ENCODE assay signal across 8 cellular contexts in the genomic region with DNA sequence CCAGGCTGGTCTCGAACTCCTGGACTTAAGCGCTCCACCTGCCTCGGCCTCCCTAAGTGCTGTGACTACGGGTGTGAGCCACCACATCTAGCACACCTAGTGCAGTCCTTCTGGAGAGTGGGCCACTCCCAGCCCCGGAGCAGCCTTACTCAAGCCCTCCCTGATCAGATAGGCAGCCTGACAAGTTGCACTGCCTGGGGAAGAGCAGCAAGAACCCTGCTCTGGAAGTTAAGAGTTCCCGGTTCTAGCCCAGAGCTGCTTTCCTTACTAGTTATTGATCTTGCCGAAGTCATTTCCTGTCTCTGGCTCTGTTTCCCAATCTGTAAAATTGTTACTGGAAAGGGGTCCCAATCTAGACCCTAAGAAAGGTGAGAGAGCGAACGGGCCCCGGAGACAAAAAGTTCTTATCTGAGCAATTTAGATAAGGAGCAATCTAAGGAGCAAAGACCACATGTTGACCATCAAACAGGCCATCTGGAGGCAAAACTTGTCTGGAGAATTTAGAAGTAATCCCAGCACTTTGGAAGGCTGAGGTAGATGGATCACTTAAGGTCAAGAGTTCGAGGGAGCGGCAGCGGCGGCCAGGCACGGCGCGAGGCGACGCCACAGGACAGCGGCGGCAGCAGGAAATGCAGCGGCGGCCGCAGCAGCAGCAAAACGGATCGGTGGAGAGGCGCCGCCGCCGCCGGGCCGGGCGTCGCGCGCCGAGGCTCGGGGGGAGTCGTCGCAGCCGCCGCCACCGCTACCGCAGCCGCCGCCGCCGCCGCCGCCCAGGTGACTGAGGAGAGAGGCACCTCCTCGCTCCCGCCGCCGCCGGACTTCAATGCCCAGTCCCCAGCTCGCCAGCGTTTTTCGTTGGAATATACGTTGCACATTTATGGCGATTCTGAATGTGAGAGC. TPM values are rescaled to one million over a fixed set of nuclear protein-coding genes. Genes with fewer than 3 reads are reported as not detected.
DNase-seq lines count a peak whose midpoint lies in the region; ATAC-seq and TF ChIP-seq lines count a peak whose summit lies in the region.

No MANE protein-coding gene starts in this region.

- peak overlapping the region; percentile 96 for H2AFZ ChIP-seq in neuronal stem cell (ENCODE audit: low read length)

- no peak overlapping the region for H4K91ac ChIP-seq in neuronal stem cell (ENCODE audit: low read depth, low read length, poor library complexity)

- no peaks in the 10 kb centered on the region for H3K36me3 Mint-ChIP-seq in CD14-positive monocyte

- H3K36me3 ChIP-seq in HEK293 (ENCODE audit: control insufficient read depth in 2 of 2, insufficient read depth in 1 of 2, low read length in 2 of 2): no peaks in the 10 kb centered on the region
- H3K36me3 ChIP-seq in Panc1 (ENCODE audit: control insufficient read depth, insufficient read depth, low read length): no peaks in the 10 kb centered on the region; the same call in 1 of the 2 replicates
- H3K36me3 ChIP-seq in neuronal stem cell (replicated peaks in 1 of 2; ENCODE audit: control insufficient read depth in 2 of 2, insufficient read depth in 2 of 2, low read length in 2 of 2): no peaks in the 10 kb centered on the region

- TF ChIP-seq CTCF in CD14-positive monocyte (IDR thresholded peaks at IDR 0.05) (peak; percentile 50), HEK293 (tag by site-specific recombination; IDR thresholded peaks at IDR 0.05) (peak; percentile 41; the same call in 1 of the 2 replicates), Panc1 (IDR thresholded peaks at IDR 0.05) (peak; percentile 49; the same call in 1 of the 2 replicates)

- intact Hi-C loops in CD14-positive monocyte (cut with micrococcal nuclease) (no loop called here), Panc1 (cut with micrococcal nuclease; ENCODE audit: unreplicated experiment) (no loop called here)

- no peak overlapping the region for H3K4ac ChIP-seq in neuronal stem cell (ENCODE audit: low read length)

- no peak overlapping the region for H2BK5ac ChIP-seq in neuronal stem cell (ENCODE audit: low read length)

- peak overlapping the region; percentile 69 for H3K4me2 ChIP-seq in neuronal stem cell (ENCODE audit: insufficient read depth, low read length, poor library complexity, severe bottlenecking)

- H3K4me3 ChIP-seq in HEK293 (ENCODE audit: low read depth, low read length): peak overlapping the region; percentile 37
- H3K4me3 ChIP-seq in Panc1 (ENCODE audit: low read depth in 2 of 2, low read length in 2 of 2): peak overlapping the region; percentile 34 to 51
- H3K4me3 ChIP-seq in neuronal stem cell (ENCODE audit: low read length in 2 of 2): peak overlapping the region; percentile 49 to 65

- peak overlapping the region; percentile 77 to 82 for H3K4me3 Mint-ChIP-seq in CD14-positive monocyte

- H2BK12ac ChIP-seq in neuronal stem cell (ENCODE audit: low read length): no peak overlapping the region

- peak overlapping the region in 5 of 7 donors; percentile 8 to 68 (median 30) for H3K27ac Mint-ChIP-seq in CD14-positive monocyte

- POLR2A ChIA-PET in HEK293 (lab: Yijun Ruan, JAX): interaction anchor here (0.6 to 1.9 kb wide), 4 partner anchors 11 to 256 kb away, joined by 3 to 7 read pairs (median 3); partner anchors contain the start of genes CAVIN1 and STAT5B
- POLR2A ChIA-PET in Panc1 (lab: Charles Lee): no interaction called here

- in situ Hi-C loops in Panc1 (cut with HindIII; ENCODE audit: low pct_unique_long_range_greater_than_20kb, low sequenced_read_pairs): no loop called here

- peak overlapping the region; percentile 70; the same call in 1 of the 2 replicates for H3K27ac ChIP-seq in HEK293 (ENCODE audit: extremely low read depth, low read depth, low read length)
- H3K27ac ChIP-seq in Panc1 (ENCODE audit: low read length): peak overlapping the region; percentile 90
- no peak overlapping the region for H3K27ac ChIP-seq in neuronal stem cell (replicated peaks; ENCODE audit: low read length)

- H2AK5ac ChIP-seq in neuronal stem cell (ENCODE audit: low read depth, low read length): no peak overlapping the region

- no peak overlapping the region for H2BK120ac ChIP-seq in neuronal stem cell (ENCODE audit: low read depth, low read length)

- WGBS in neuronal stem cell (ENCODE audit: extremely low coverage in 2 of 2, insufficient read length in 2 of 2, insufficient replicate concordance in 1 of 2), 2 donors: no CpG with 5 or more reads among the region's 60 CpGs

- H3K27me3 ChIP-seq in Panc1 (ENCODE audit: control insufficient read depth, insufficient read depth, low read length) (no peaks in the 10 kb centered on the region), neuronal stem cell (ENCODE audit: control insufficient read depth in 3 of 3, insufficient read depth in 3 of 3, low read depth in 1 of 3, low read length in 3 of 3) (peaks cover 0 to 2% (median 0%) of the 10 kb centered on the region in 3 experiments)

- peak overlapping the region; percentile 89 for H2BK15ac ChIP-seq in neuronal stem cell (ENCODE audit: low read length)

- CTCF ChIA-PET in HEK293 (lab: Yijun Ruan, JAX): interaction anchor here (0.6 to 3.4 kb wide), 9 partner anchors 12 to 311 kb away, joined by 3 to 22 read pairs (median 5); no protein-coding TSS in a partner anchor
- CTCF ChIA-PET in Panc1 (lab: Charles Lee): no interaction called here

- H3K9me3 Mint-ChIP-seq in CD14-positive monocyte: no peaks in the 10 kb centered on the region

- peak overlapping the region; percentile 65 for H3K18ac ChIP-seq in neuronal stem cell (ENCODE audit: low read length)

- H3K4me1 ChIP-seq in HEK293 (ENCODE audit: control insufficient read depth, insufficient read depth, low read length): peaks cover 22% of the 10 kb centered on the region
- H3K4me1 ChIP-seq in Panc1 (ENCODE audit: control insufficient read depth, insufficient read depth, low read length): peaks cover 37% of the 10 kb centered on the region
- peaks cover 9 to 17% of the 10 kb centered on the region in 2 donors for H3K4me1 ChIP-seq in neuronal stem cell (ENCODE audit: control insufficient read depth in 2 of 2, insufficient read depth in 1 of 2, low read depth in 1 of 2, low read length in 2 of 2)

- H3K9me3 ChIP-seq in HEK293 (ENCODE audit: control insufficient read depth, insufficient read depth, low read depth, low read length) (no peaks in the 10 kb centered on the region), Panc1 (ENCODE audit: control insufficient read depth, insufficient read depth, low read depth, low read length) (no peaks in the 10 kb centered on the region), neuronal stem cell (replicated peaks in 1 of 2; ENCODE audit: control insufficient read depth in 2 of 2, insufficient read depth in 1 of 2, low read depth in 1 of 2, low read length in 2 of 2) (no peaks in the 10 kb centered on the region)

- no TSS peak for BruUV-seq in Panc1 (replicated peaks; lab: Mats Ljungman, UMichigan)

- H4K8ac ChIP-seq in neuronal stem cell (ENCODE audit: low read depth, low read length): no peak overlapping the region

- H3K79me1 ChIP-seq in neuronal stem cell (ENCODE audit: low read depth, low read length): no peaks in the 10 kb centered on the region

- H3K27me3 Mint-ChIP-seq in CD14-positive monocyte (ENCODE audit: low read depth in 3 of 3): peaks cover 0 to 15% (median 0%) of the 10 kb centered on the region in 3 donors

- peaks cover 41% of the 10 kb centered on the region for H3K4me1 Mint-ChIP-seq in CD14-positive monocyte

- ATAC-seq in Panc1 (peak; percentile 48), HG03457 (IDR thresholded peaks at IDR 0.05; ENCODE audit: unreplicated experiment) (no peak)

- H3K9ac ChIP-seq in neuronal stem cell (ENCODE audit: low read depth, low read length, poor library complexity): peak overlapping the region; percentile 77

- DNase-seq in CD14-positive monocyte (ENCODE audit: low spot score) (no peak), Panc1 (ENCODE audit: low read depth, low spot score) (no peak), germinal center (ENCODE audit: low spot score) (peak; percentile 52), neuronal stem cell (ENCODE audit: low spot score) (no peak), dedifferentiated amniotic fluid mesenchymal stem cell (ENCODE audit: extremely low spot score) (no peak)
- peak; percentile 20 for DNase-seq in activated gamma-delta T cell treated with anti-CD3 and anti-CD28 coated beads, Interleukin-2, amount 50 U/mL, for 16 hours (ENCODE audit: low read depth)

- no peak overlapping the region for H3K14ac ChIP-seq in neuronal stem cell (ENCODE audit: low read length)

- H3K23ac ChIP-seq in neuronal stem cell (ENCODE audit: low read depth, low read length, poor library complexity): peak overlapping the region; percentile 43

TF ChIP-seq in HEK293, 187 proteins besides CTCF, POLR2A, EP300 and RAD21 (continues in another document):
- TF ChIP-seq ZSCAN30 (tag by site-specific recombination; IDR thresholded peaks at IDR 0.05): 0 out of 2 replicates have a peak, but pooled peaks have one; percentile 37
- peak; percentile 71; the same call in 1 of the 2 replicates for TF ChIP-seq ZNF561 (tag by site-specific recombination; IDR thresholded peaks at IDR 0.05; ENCODE audit: borderline replicate concordance)
- TF ChIP-seq ZBTB8A (tag by site-specific recombination; IDR thresholded peaks at IDR 0.05): peak; percentile 19; the same call in 1 of the 2 replicates
- TF ChIP-seq IKZF3 (tag by site-specific recombination; IDR thresholded peaks at IDR 0.05): peak; percentile 80
- peak; percentile 54 for TF ChIP-seq ZNF341 (tag by site-specific recombination; IDR thresholded peaks at IDR 0.05; ENCODE audit: low read depth)
- TF ChIP-seq ZNF335 (tag by site-specific recombination; conservative IDR thresholded peaks at IDR 0.05): peak; percentile 43

RNA-seq across cellular contexts. Expression of gene NAGLU, which starts 4.3 kb away (rescaled TPM):
- 10 to 100 TPM; 10.4 to 24.9 TPM for polyA plus RNA-seq in CD14-positive monocyte
- 33.5 TPM for total RNA-seq in Panc1 (2021; ENCODE audit: unreplicated experiment)
- polyA plus RNA-seq in Panc1 (2012; ENCODE audit: insufficient read length): 26.0 TPM
- 6.6 TPM for polyA plus RNA-seq in neuronal stem cell (2013, experiment 1 of 2)
- 6.4 TPM for polyA plus RNA-seq in neuronal stem cell (2013, experiment 2 of 2)

RNA-seq across cellular contexts. Expression of gene HSD17B1, which starts 21.0 kb away (rescaled TPM):
- polyA plus RNA-seq in CD14-positive monocyte: under 1 TPM; 0.19 to 0.27 TPM
- total RNA-seq in Panc1 (2021; ENCODE audit: unreplicated experiment): 5.4 TPM
- 11.6 TPM for polyA plus RNA-seq in Panc1 (2012; ENCODE audit: insufficient read length)
- polyA plus RNA-seq in neuronal stem cell (2013, experiment 1 of 2): 1.6 TPM
- 1.8 TPM for polyA plus RNA-seq in neuronal stem cell (2013, experiment 2 of 2)

RNA-seq across cellular contexts. Expression of gene COASY, which starts 30.2 kb away (rescaled TPM):
- 10 to 100 TPM; 52.6 to 57.9 TPM for polyA plus RNA-seq in CD14-positive monocyte
- total RNA-seq in Panc1 (2021; ENCODE audit: unreplicated experiment): 76.7 TPM
- 71.8 TPM for polyA plus RNA-seq in Panc1 (2012; ENCODE audit: insufficient read length)
- 74.9 TPM for polyA plus RNA-seq in neuronal stem cell (2013, experiment 1 of 2)
- 76.5 TPM for polyA plus RNA-seq in neuronal stem cell (2013, experiment 2 of 2)

RNA-seq across cellular contexts. Expression of gene MLX, which starts 35.2 kb away (rescaled TPM):
- polyA plus RNA-seq in CD14-positive monocyte: 10 to 100 TPM; 61.4 to 63.5 TPM
- total RNA-seq in Panc1 (2021; ENCODE audit: unreplicated experiment): 35.8 TPM
- polyA plus RNA-seq in Panc1 (2012; ENCODE audit: insufficient read length): 42.3 TPM
- 25.1 TPM for polyA plus RNA-seq in neuronal stem cell (2013, experiment 1 of 2)
- polyA plus RNA-seq in neuronal stem cell (2013, experiment 2 of 2): 25.5 TPM

RNA-seq across cellular contexts. Expression of gene PSMC3IP, which starts 45.8 kb away (rescaled TPM):
- polyA plus RNA-seq in CD14-positive monocyte: not detected
- 19.2 TPM for total RNA-seq in Panc1 (2021; ENCODE audit: unreplicated experiment)
- polyA plus RNA-seq in Panc1 (2012; ENCODE audit: insufficient read length): 9.5 TPM
- 27.2 TPM for polyA plus RNA-seq in neuronal stem cell (2013, experiment 1 of 2)
- 27.4 TPM for polyA plus RNA-seq in neuronal stem cell (2013, experiment 2 of 2)

Comparison
In these comparisons a context has a peak if more than half of its experiments do, and no peak if none do; other contexts are left out.
1. DNase-seq: peak in activated gamma-delta T cell treated with anti-CD3 and anti-CD28 coated beads, Interleukin-2, amount 50 U/mL, for 16 hours (single experiment) and germinal center (single experiment); none in CD14-positive monocyte (single experiment), Panc1 (single experiment), neuronal stem cell (single experiment) and dedifferentiated amniotic fluid mesenchymal stem cell (single experiment).
2. Peak in every context shown above with its lines, with median percentiles within 50 percentile points of each other: CTCF ChIP-seq and H3K4me3 ChIP-seq.